Comparison of ENCODE assay signal across 11 cellular contexts in the genomic region with DNA sequence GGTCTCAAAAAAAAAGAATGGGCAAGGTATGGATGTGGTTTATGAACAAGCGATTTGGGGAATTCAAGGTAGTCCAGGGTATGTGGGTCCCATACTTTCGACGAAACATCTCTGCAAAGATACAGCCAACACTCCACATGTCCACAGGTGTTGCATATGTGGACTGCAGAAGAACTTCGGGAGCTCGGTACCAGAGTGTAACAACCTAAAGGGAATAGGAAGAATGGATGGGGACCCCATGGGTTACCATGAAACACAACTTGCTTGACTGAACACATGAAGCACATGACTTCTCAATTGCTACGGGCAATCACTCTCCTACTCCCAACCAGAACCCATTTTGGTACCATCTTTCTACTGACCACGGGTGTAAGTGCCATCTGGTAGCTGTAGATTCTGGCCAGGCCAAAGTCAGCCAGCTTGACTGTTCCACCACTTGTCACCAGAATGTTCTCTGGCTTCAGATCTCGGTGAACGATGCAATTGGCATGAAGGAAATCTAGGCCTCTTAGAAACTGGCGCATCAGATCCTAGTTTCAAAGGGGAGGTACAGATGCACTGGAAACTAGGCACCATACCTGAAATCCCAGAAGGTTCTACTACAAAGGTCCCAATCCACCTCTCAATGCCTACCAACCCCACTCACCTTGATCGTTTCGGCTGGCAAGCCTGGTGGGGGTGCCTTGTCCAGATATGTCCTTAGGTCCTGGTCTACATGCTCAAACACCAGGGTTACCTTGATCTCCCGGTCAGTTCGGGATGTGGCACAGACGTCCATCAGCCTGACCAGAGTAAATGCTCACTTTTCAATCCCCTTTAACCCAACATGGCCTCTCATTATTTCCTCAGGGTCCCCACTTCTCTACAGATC. TPM values are rescaled to one million over a fixed set of nuclear protein-coding genes. Genes with fewer than 3 reads are reported as not detected.
A peak's percentile ranks its signal among the peaks of the same experiment; 100 is the strongest.
DNase-seq lines count a peak whose midpoint lies in the region; ATAC-seq and TF ChIP-seq lines count a peak whose summit lies in the region.
"Had no signal": no experiment of that assay in that cellular context is flagged by ENCODE, and none has a peak within 500 bp of the region (broad histone marks: within the 10 kb centered on the region; RNA-seq: fewer than 3 reads in every experiment).

No MANE protein-coding gene starts in this region.

- TF ChIP-seq CTCF in AG04449 (IDR thresholded peaks at IDR 0.05; ENCODE audit: insufficient read depth, low read length, missing control alignments) (no peak), mammary epithelial cell (conservative IDR thresholded peaks at IDR 0.05 in 1 of 2, IDR thresholded peaks at IDR 0.05 in 1 of 2; ENCODE audit: extremely low read depth in 1 of 2, insufficient read depth in 1 of 2, low read depth in 1 of 2, low read length in 2 of 2) (no peak)

- intact Hi-C loops in mammary epithelial cell (cut with micrococcal nuclease): no loop called here

- no peak for DNase-seq in AG04449 (ENCODE audit: low read depth, low spot score)
- DNase-seq in mammary epithelial cell: no peak
- no peak for DNase-seq in NCI-H510A treated with DMSO at 0.1 percent for 48 hours (lab: John Stamatoyannopoulos, UW)
- DNase-seq in putamen (ENCODE audit: low spot score): no peak
- no peak for DNase-seq in activated CD4-positive, alpha-beta T cell treated with anti-CD3 and anti-CD28 coated beads for 48 hours
- DNase-seq: effector CD4-positive, alpha-beta T cell; NCI-H187 had no signal

- dilution Hi-C loops in mammary epithelial cell (cut with HindIII; ENCODE audit: low sequenced_read_pairs): no loop called here

- H3K4me1 ChIP-seq in mammary epithelial cell (ENCODE audit: insufficient read depth, low read length): peaks cover 27% of the 10 kb centered on the region
- H3K4me1 ChIP-seq in mononuclear cell (ENCODE audit: insufficient read depth, low read length): peaks cover 46% of the 10 kb centered on the region

- H4K20me1 ChIP-seq in mammary epithelial cell (ENCODE audit: insufficient read depth, low read length): no peaks in the 10 kb centered on the region

- peaks cover 33% of the 10 kb centered on the region for H3K79me2 ChIP-seq in mammary epithelial cell (ENCODE audit: insufficient read depth, low read length)

- peak overlapping the region; percentile 73 for H3K4me2 ChIP-seq in mammary epithelial cell (ENCODE audit: insufficient read depth, low read depth, low read length)

- BruUV-seq in mammary epithelial cell (replicated peaks; lab: Mats Ljungman, UMichigan): no TSS peak

- peak overlapping the region; percentile 84 for H3K4me3 ChIP-seq in AG04449 (ENCODE audit: low read depth, low read length)
- peak overlapping the region; percentile 69 to 89 (median 71) for H3K4me3 ChIP-seq in mammary epithelial cell (replicated peaks in 1 of 3; ENCODE audit: insufficient read depth in 1 of 3, low read depth in 2 of 3, low read length in 3 of 3)
- peak overlapping the region; percentile 72 for H3K4me3 ChIP-seq in mononuclear cell (ENCODE audit: low read length)

- H3K9ac ChIP-seq in mammary epithelial cell (ENCODE audit: insufficient read depth, low read length): no peak overlapping the region

- POLR2A ChIA-PET in AG04449 (lab: Yijun Ruan, JAX): no interaction called here

- H3K9me3 Mint-ChIP-seq in IgD-negative memory B cell: no peaks in the 10 kb centered on the region

- peak overlapping the region; percentile 81 for H3K27ac ChIP-seq in mammary epithelial cell (ENCODE audit: insufficient read depth, low read depth, low read length)

- H3K27me3 ChIP-seq in mammary epithelial cell (ENCODE audit: insufficient read depth, low read length): no peaks in the 10 kb centered on the region
- no peaks in the 10 kb centered on the region for H3K27me3 ChIP-seq in mononuclear cell (ENCODE audit: insufficient read depth, low read length)
- H3K27me3 ChIP-seq: thyroid gland had no signal

- H3K9me3 ChIP-seq in mammary epithelial cell (replicated peaks; ENCODE audit: insufficient read depth, low read length): no peaks in the 10 kb centered on the region
- no peaks in the 10 kb centered on the region for H3K9me3 ChIP-seq in mononuclear cell (ENCODE audit: low read depth, low read length)
- H3K9me3 ChIP-seq: thyroid gland had no signal

- H3K36me3 ChIP-seq in mammary epithelial cell (ENCODE audit: insufficient read depth, low read length): peaks cover 10% of the 10 kb centered on the region

- peaks cover 19 to 42% (median 39%) of the 10 kb centered on the region in 3 donors for H3K4me1 Mint-ChIP-seq in IgD-negative memory B cell

- ATAC-seq in GM21367 (IDR thresholded peaks at IDR 0.05; ENCODE audit: unreplicated experiment): no peak

- peak overlapping the region in 2 of 3 donors; percentile 85 to 98 for H3K27ac Mint-ChIP-seq in IgD-negative memory B cell

- peak overlapping the region; percentile 77 to 95 (median 90) for H3K4me3 Mint-ChIP-seq in IgD-negative memory B cell

- no peaks in the 10 kb centered on the region for H3K27me3 Mint-ChIP-seq in IgD-negative memory B cell

- in situ Hi-C loops in mammary epithelial cell (cut with MboI; ENCODE audit: low sequenced_read_pairs in 2 of 2): loop anchor here in 1 of 2 donors (10.0 kb wide), 1 partner anchor 154 kb away; no protein-coding TSS in a partner anchor

- H2AFZ ChIP-seq in mammary epithelial cell (ENCODE audit: low read depth, low read length): no peak overlapping the region

- CTCF ChIA-PET in AG04449 (lab: Yijun Ruan, JAX) (interaction anchor here (1.0 to 1.4 kb wide), 2 partner anchors 9 to 14 kb away, joined by 3 to 5 read pairs; no protein-coding TSS in a partner anchor), mammary epithelial cell (lab: Charles Lee; ENCODE audit: low non-redundant PET) (interaction anchor here (0.6 kb wide), 1 partner anchor 8 kb away, joined by 3 read pairs; no protein-coding TSS in a partner anchor)

- WGBS in mammary epithelial cell (ENCODE audit: low coverage, missing lambda C conversion rate): 93% methylated on average over 10 of the region's 15 CpGs

- no peaks in the 10 kb centered on the region for H3K36me3 Mint-ChIP-seq in IgD-negative memory B cell

RNA-seq across cellular contexts. Expression of a gene that starts 1.3 kb away (rescaled TPM):
- polyA plus RNA-seq in IgD-negative memory B cell (77.4 TPM), mammary epithelial cell (258 TPM)
- total RNA-seq in mammary epithelial cell (100 to 1,000 TPM; 103 to 163 TPM), mononuclear cell (9.2 TPM)
- polyA minus RNA-seq in mammary epithelial cell: 128 TPM

RNA-seq across cellular contexts. Expression of a gene that starts 4.1 kb away (rescaled TPM):
- 11.9 TPM for polyA plus RNA-seq in IgD-negative memory B cell
- 10 to 100 TPM in 1 of 2 donors, 1 to 10 TPM in 1; 6.0 to 18.8 TPM for total RNA-seq in mammary epithelial cell
- polyA plus RNA-seq in mammary epithelial cell: 13.8 TPM
- 4.8 TPM for polyA minus RNA-seq in mammary epithelial cell
- total RNA-seq in mononuclear cell: 13.9 TPM

RNA-seq across cellular contexts. Expression of a gene that starts 6.0 kb away (rescaled TPM):
- polyA plus RNA-seq in IgD-negative memory B cell: 52.8 TPM
- total RNA-seq in mammary epithelial cell: 10 to 100 TPM; 23.6 to 58.3 TPM
- polyA plus RNA-seq in mammary epithelial cell: 33.0 TPM
- 38.5 TPM for polyA minus RNA-seq in mammary epithelial cell
- 7.9 TPM for total RNA-seq in mononuclear cell

RNA-seq across cellular contexts. Expression of a gene that starts 12.3 kb away (rescaled TPM):
- polyA plus RNA-seq in IgD-negative memory B cell (4.1 TPM), mammary epithelial cell (0.28 TPM)
- total RNA-seq in mammary epithelial cell (under 1 TPM; 0.33 to 0.99 TPM), mononuclear cell (7.6 TPM)
- 0.57 TPM for polyA minus RNA-seq in mammary epithelial cell

RNA-seq across cellular contexts. Expression of a gene that starts 16.1 kb away (rescaled TPM):
- polyA plus RNA-seq in IgD-negative memory B cell (0.09 TPM), mammary epithelial cell (27.4 TPM)
- total RNA-seq in mammary epithelial cell (10 to 100 TPM in 1 of 2 donors, 1 to 10 TPM in 1; 6.2 to 42.1 TPM), mononuclear cell (1.3 TPM)
- polyA minus RNA-seq in mammary epithelial cell: 16.0 TPM

Comparison
In these comparisons a context has a peak if more than half of its experiments do, and no peak if none do; other contexts are left out.
1. RNA of a gene that starts 1.3 kb away (total RNA-seq): 103 to 163 TPM in mammary epithelial cell; 9.2 TPM in mononuclear cell (single experiment); every median in the first group is over 10 times any median in the second.
2. Peak in every context shown above with its lines, with median percentiles within 50 percentile points of each other: H3K4me3 ChIP-seq.